ENCODE assay signal across 1 cellular context in the genomic region with DNA sequence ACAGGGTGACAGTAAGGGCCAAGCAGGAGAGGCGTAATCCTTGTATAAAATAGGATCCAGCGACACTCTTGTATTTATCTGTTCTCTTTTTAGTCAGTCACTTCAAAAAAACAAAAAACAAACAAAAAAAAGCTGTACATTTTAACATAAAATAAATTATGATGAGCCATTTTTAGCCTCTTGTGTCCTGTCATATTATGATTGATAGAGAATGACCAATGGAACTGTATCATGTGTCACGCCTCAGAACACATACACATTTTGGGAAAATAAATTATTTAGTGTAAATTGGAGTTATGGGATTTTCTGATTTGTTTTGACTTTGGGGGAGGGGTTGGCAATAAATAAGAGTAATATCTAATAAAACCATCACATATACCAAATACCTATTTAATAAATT.
TF ChIP-seq lines count a peak whose summit lies in the region.

No MANE protein-coding gene starts in this region.

TF ChIP-seq in K562, 482 proteins besides CTCF, POLR2A, EP300 and RAD21 (continued from another document):
- TF ChIP-seq, protein P1, sequence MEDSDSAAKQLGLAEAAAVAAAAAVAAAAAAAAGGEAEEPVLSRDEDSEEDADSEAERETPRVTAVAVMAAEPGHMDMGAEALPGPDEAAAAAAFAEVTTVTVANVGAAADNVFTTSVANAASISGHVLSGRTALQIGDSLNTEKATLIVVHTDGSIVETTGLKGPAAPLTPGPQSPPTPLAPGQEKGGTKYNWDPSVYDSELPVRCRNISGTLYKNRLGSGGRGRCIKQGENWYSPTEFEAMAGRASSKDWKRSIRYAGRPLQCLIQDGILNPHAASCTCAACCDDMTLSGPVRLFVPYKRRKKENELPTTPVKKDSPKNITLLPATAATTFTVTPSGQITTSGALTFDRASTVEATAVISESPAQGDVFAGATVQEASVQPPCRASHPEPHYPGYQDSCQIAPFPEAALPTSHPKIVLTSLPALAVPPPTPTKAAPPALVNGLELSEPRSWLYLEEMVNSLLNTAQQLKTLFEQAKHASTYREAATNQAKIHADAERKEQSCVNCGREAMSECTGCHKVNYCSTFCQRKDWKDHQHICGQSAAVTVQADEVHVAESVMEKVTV (CRISPR knock-in tag; IDR thresholded peaks at IDR 0.05), result no peak
- TF ChIP-seq FOXA3 (CRISPR knock-in tag; conservative IDR thresholded peaks at IDR 0.05 in 1 of 2, IDR thresholded peaks at IDR 0.05 in 1 of 2) (no peak), NFXL1 (CRISPR knock-in tag; IDR thresholded peaks at IDR 0.05) (no peak), ELF4 (CRISPR knock-in tag; IDR thresholded peaks at IDR 0.05) (no peak), ZNF232 (CRISPR knock-in tag; IDR thresholded peaks at IDR 0.05) (no peak), ZC3H8 (IDR thresholded peaks at IDR 0.05) (no peak), THRAP3 (IDR thresholded peaks at IDR 0.05; ENCODE audit: borderline replicate concordance) (no peak), FOXA1 (IDR thresholded peaks at IDR 0.05; ENCODE audit: borderline replicate concordance) (no peak), MEIS2 (IDR thresholded peaks at IDR 0.05; ENCODE audit: partially characterized antibody) (peak; percentile 74), BRCA1 (IDR thresholded peaks at IDR 0.05) (no peak), BRCA1 (CRISPR knock-in tag; IDR thresholded peaks at IDR 0.05) (no peak)
- TF ChIP-seq, protein P2, sequence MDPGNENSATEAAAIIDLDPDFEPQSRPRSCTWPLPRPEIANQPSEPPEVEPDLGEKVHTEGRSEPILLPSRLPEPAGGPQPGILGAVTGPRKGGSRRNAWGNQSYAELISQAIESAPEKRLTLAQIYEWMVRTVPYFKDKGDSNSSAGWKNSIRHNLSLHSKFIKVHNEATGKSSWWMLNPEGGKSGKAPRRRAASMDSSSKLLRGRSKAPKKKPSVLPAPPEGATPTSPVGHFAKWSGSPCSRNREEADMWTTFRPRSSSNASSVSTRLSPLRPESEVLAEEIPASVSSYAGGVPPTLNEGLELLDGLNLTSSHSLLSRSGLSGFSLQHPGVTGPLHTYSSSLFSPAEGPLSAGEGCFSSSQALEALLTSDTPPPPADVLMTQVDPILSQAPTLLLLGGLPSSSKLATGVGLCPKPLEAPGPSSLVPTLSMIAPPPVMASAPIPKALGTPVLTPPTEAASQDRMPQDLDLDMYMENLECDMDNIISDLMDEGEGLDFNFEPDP (CRISPR knock-in tag; IDR thresholded peaks at IDR 0.05), result no peak
- TF ChIP-seq, protein P3, sequence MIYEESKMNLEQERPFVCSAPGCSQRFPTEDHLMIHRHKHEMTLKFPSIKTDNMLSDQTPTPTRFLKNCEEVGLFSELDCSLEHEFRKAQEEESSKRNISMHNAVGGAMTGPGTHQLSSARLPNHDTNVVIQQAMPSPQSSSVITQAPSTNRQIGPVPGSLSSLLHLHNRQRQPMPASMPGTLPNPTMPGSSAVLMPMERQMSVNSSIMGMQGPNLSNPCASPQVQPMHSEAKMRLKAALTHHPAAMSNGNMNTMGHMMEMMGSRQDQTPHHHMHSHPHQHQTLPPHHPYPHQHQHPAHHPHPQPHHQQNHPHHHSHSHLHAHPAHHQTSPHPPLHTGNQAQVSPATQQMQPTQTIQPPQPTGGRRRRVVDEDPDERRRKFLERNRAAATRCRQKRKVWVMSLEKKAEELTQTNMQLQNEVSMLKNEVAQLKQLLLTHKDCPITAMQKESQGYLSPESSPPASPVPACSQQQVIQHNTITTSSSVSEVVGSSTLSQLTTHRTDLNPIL (CRISPR knock-in tag; IDR thresholded peaks at IDR 0.05), result no peak
- TF ChIP-seq, protein P4, sequence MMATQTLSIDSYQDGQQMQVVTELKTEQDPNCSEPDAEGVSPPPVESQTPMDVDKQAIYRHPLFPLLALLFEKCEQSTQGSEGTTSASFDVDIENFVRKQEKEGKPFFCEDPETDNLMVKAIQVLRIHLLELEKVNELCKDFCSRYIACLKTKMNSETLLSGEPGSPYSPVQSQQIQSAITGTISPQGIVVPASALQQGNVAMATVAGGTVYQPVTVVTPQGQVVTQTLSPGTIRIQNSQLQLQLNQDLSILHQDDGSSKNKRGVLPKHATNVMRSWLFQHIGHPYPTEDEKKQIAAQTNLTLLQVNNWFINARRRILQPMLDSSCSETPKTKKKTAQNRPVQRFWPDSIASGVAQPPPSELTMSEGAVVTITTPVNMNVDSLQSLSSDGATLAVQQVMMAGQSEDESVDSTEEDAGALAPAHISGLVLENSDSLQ (IDR thresholded peaks at IDR 0.05), result peak; percentile 50
- TF ChIP-seq, protein P5, sequence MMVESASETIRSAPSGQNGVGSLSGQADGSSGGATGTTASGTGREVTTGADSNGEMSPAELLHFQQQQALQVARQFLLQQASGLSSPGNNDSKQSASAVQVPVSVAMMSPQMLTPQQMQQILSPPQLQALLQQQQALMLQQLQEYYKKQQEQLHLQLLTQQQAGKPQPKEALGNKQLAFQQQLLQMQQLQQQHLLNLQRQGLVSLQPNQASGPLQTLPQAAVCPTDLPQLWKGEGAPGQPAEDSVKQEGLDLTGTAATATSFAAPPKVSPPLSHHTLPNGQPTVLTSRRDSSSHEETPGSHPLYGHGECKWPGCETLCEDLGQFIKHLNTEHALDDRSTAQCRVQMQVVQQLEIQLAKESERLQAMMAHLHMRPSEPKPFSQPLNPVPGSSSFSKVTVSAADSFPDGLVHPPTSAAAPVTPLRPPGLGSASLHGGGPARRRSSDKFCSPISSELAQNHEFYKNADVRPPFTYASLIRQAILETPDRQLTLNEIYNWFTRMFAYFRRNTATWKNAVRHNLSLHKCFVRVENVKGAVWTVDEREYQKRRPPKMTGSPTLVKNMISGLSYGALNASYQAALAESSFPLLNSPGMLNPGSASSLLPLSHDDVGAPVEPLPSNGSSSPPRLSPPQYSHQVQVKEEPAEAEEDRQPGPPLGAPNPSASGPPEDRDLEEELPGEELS (CRISPR knock-in tag; IDR thresholded peaks at IDR 0.05; ENCODE audit: borderline replicate concordance), result no peak
- TF ChIP-seq, protein P6, sequence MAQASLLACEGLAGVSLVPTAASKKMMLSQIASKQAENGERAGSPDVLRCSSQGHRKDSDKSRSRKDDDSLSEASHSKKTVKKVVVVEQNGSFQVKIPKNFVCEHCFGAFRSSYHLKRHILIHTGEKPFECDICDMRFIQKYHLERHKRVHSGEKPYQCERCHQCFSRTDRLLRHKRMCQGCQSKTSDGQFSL (CRISPR knock-in tag; IDR thresholded peaks at IDR 0.05), result no peak
- TF ChIP-seq, protein P6 (tag; IDR thresholded peaks at IDR 0.05), result no peak
- TF ChIP-seq, protein P7, sequence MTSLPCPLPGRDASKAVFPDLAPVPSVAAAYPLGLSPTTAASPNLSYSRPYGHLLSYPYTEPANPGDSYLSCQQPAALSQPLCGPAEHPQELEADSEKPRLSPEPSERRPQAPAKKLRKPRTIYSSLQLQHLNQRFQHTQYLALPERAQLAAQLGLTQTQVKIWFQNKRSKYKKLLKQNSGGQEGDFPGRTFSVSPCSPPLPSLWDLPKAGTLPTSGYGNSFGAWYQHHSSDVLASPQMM (CRISPR knock-in tag; IDR thresholded peaks at IDR 0.05), result no peak
- TF ChIP-seq, protein P8, sequence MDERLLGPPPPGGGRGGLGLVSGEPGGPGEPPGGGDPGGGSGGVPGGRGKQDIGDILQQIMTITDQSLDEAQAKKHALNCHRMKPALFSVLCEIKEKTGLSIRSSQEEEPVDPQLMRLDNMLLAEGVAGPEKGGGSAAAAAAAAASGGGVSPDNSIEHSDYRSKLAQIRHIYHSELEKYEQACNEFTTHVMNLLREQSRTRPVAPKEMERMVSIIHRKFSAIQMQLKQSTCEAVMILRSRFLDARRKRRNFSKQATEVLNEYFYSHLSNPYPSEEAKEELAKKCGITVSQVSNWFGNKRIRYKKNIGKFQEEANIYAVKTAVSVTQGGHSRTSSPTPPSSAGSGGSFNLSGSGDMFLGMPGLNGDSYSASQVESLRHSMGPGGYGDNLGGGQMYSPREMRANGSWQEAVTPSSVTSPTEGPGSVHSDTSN (CRISPR knock-in tag; IDR thresholded peaks at IDR 0.05; ENCODE audit: low read depth), result no peak
- TF ChIP-seq, protein P8 (tag; conservative IDR thresholded peaks at IDR 0.05; ENCODE audit: low read depth), result peak; percentile 67
- TF ChIP-seq, protein P9, sequence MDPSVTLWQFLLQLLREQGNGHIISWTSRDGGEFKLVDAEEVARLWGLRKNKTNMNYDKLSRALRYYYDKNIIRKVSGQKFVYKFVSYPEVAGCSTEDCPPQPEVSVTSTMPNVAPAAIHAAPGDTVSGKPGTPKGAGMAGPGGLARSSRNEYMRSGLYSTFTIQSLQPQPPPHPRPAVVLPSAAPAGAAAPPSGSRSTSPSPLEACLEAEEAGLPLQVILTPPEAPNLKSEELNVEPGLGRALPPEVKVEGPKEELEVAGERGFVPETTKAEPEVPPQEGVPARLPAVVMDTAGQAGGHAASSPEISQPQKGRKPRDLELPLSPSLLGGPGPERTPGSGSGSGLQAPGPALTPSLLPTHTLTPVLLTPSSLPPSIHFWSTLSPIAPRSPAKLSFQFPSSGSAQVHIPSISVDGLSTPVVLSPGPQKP (CRISPR knock-in tag; IDR thresholded peaks at IDR 0.05), result no peak
